17 cellular contexts compared by ENCODE assay signal in the genomic region with DNA sequence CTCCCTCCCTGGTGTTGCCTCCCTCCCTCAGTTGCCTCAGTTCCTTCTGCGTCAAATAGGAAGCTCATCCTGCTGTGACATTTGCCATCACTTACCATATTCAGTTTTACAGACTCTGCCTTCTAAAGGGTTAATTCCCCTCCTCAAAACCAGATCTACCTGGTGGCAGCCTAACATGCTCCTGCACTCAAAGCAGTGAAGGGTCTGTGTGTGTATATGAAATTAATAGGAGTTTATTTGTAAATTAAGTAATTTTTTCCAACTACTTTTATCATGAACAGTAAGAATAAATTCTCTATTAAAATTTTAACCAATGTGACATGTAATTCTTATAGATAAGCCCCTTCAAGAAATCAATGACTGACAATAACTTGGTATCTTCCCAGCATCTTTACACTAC.
DNase-seq lines count a peak whose midpoint lies in the region; ATAC-seq, FAIRE-seq and TF ChIP-seq lines count a peak whose summit lies in the region.
"Had no signal": no experiment of that assay in that cellular context is flagged by ENCODE, and none has a peak within 500 bp of the region (broad histone marks: within the 10 kb centered on the region; RNA-seq: fewer than 3 reads in every experiment).

No MANE protein-coding gene starts in this region.

- no peak for FAIRE-seq in D721Med (lab: Jason Lieb, UNC)
- FAIRE-seq: K562 had no signal

- in situ Hi-C loops in KBM-7 (cut with MboI; ENCODE audit: low pct_unique_long_range_greater_than_20kb, low sequenced_read_pairs) = no loop called here

- WGBS in gastroesophageal sphincter (ENCODE audit: low coverage in 1 of 2), 2 donors = 100% methylated on average over 1 of the region's 1 CpG

- no peak overlapping the region for H3K4me3 Mint-ChIP-seq in neural crest cell
- H3K4me3 Mint-ChIP-seq: activated naive CD4-positive, alpha-beta T cell treated with anti-CD3 and anti-CD28 coated beads, Interleukin-2, amount 50 U/mL, for 24 hours; stimulated activated naive CD8-positive, alpha-beta T cell treated with anti-CD3 and anti-CD28 coated beads, Interleukin-15, amount 100 ng/mL, for 72 hours; T-cell had no signal

- no peaks in the 10 kb centered on the region for H3K9me3 ChIP-seq in gastroesophageal sphincter
- H3K9me3 ChIP-seq: gastrocnemius medialis had no signal

- H3K27ac ChIP-seq in dorsolateral prefrontal cortex (peak overlapping the region in 1 of 59 donors; percentile 12), gastroesophageal sphincter (no peak overlapping the region)
- H3K27ac ChIP-seq: gastrocnemius medialis had no signal

- no peak for TF ChIP-seq POLR2A in gastroesophageal sphincter (IDR thresholded peaks at IDR 0.05)

- DNase-seq in D721Med (ENCODE audit: insufficient read length, low spot score) (no peak), KBM-7 (peak; percentile 12), dorsolateral prefrontal cortex (no peak), neural crest cell (ENCODE audit: low read depth, low spot score) (no peak), T-helper 1 cell (no peak), DMS79 (lab: John Stamatoyannopoulos, UW) (no peak)
- DNase-seq: activated CD4-positive, CD25-positive, alpha-beta regulatory T cell treated with anti-CD3 and anti-CD28 coated beads, Interleukin-2, amount 50 U/mL, for 72 hours; activated CD8-positive, alpha-beta memory T cell treated with anti-CD3 and anti-CD28 coated beads, Interleukin-2, amount 50 U/mL, for 48 hours; cortex of kidney; gastrocnemius medialis; left colon; NCI-H2029 treated with DMSO at 0.1 percent for 48 hours; stimulated activated naive CD8-positive, alpha-beta T cell treated with anti-CD3 and anti-CD28 coated beads, Interleukin-15, amount 100 ng/mL, for 72 hours; T-cell had no signal

- peaks cover 0 to 22% of the 10 kb centered on the region in 2 donors for H3K36me3 ChIP-seq in gastroesophageal sphincter
- H3K36me3 ChIP-seq: gastrocnemius medialis had no signal

- no peak overlapping the region for H3K4me3 ChIP-seq in dorsolateral prefrontal cortex
- no peak overlapping the region for H3K4me3 ChIP-seq in gastroesophageal sphincter
- H3K4me3 ChIP-seq: gastrocnemius medialis, K562 had no signal

- peaks cover 0 to under 1% (median 0%) of the 10 kb centered on the region in 45 donors for H3K27me3 ChIP-seq in dorsolateral prefrontal cortex
- H3K27me3 ChIP-seq in gastroesophageal sphincter = no peaks in the 10 kb centered on the region
- H3K27me3 ChIP-seq: gastrocnemius medialis had no signal

- peak; percentile 6 for TF ChIP-seq CTCF in D721Med (IDR thresholded peaks at IDR 0.05; ENCODE audit: insufficient read depth, missing control alignments)
- peak in 33 of 56 donors; percentile 6 to 71 (median 35) for TF ChIP-seq CTCF in dorsolateral prefrontal cortex (IDR thresholded peaks at IDR 0.05 in 54 of 56, conservative IDR thresholded peaks at IDR 0.05 in 2 of 56; ENCODE audit: low read depth in 1 of 56, partially characterized antibody in 56 of 56)
- TF ChIP-seq CTCF in neural crest cell (conservative IDR thresholded peaks at IDR 0.05) = peak; percentile 55
- TF ChIP-seq CTCF in gastroesophageal sphincter (IDR thresholded peaks at IDR 0.05) = no peak

- H3K4me1 ChIP-seq in gastroesophageal sphincter = no peaks in the 10 kb centered on the region
- H3K4me1 ChIP-seq: gastrocnemius medialis had no signal

- H3K36me3 Mint-ChIP-seq in neural crest cell (ENCODE audit: low read depth) = no peaks in the 10 kb centered on the region
- H3K36me3 Mint-ChIP-seq: activated naive CD4-positive, alpha-beta T cell treated with anti-CD3 and anti-CD28 coated beads, Interleukin-2, amount 50 U/mL, for 24 hours; T-cell had no signal

- no peaks in the 10 kb centered on the region for H3K27me3 Mint-ChIP-seq in neural crest cell (ENCODE audit: low read depth)
- H3K27me3 Mint-ChIP-seq: activated naive CD4-positive, alpha-beta T cell treated with anti-CD3 and anti-CD28 coated beads, Interleukin-2, amount 50 U/mL, for 24 hours; T-cell had no signal

- intact Hi-C loops in dorsolateral prefrontal cortex (cut with DNase I) = no loop called here

- TF ChIP-seq EP300 in gastroesophageal sphincter (IDR thresholded peaks at IDR 0.05) = no peak

- no peaks in the 10 kb centered on the region for H3K4me1 Mint-ChIP-seq in neural crest cell
- H3K4me1 Mint-ChIP-seq: activated naive CD4-positive, alpha-beta T cell treated with anti-CD3 and anti-CD28 coated beads, Interleukin-2, amount 50 U/mL, for 24 hours; stimulated activated naive CD8-positive, alpha-beta T cell treated with anti-CD3 and anti-CD28 coated beads, Interleukin-15, amount 100 ng/mL, for 72 hours; T-cell had no signal

- no peaks in the 10 kb centered on the region for H3K9me3 Mint-ChIP-seq in neural crest cell
- H3K9me3 Mint-ChIP-seq: activated naive CD4-positive, alpha-beta T cell treated with anti-CD3 and anti-CD28 coated beads, Interleukin-2, amount 50 U/mL, for 24 hours; stimulated activated naive CD8-positive, alpha-beta T cell treated with anti-CD3 and anti-CD28 coated beads, Interleukin-15, amount 100 ng/mL, for 72 hours; T-cell had no signal

- no peak for ATAC-seq in gastroesophageal sphincter
- ATAC-seq: gastrocnemius medialis; K562; left colon; stimulated activated naive CD8-positive, alpha-beta T cell treated with anti-CD3 and anti-CD28 coated beads, Interleukin-15, amount 100 ng/mL, for 72 hours; T-cell had no signal

- no peak overlapping the region for H3K27ac Mint-ChIP-seq in neural crest cell (ENCODE audit: unreplicated experiment)
- H3K27ac Mint-ChIP-seq: activated naive CD4-positive, alpha-beta T cell treated with anti-CD3 and anti-CD28 coated beads, Interleukin-2, amount 50 U/mL, for 24 hours; stimulated activated naive CD8-positive, alpha-beta T cell treated with anti-CD3 and anti-CD28 coated beads, Interleukin-15, amount 100 ng/mL, for 72 hours; T-cell had no signal

Comparison
In these comparisons a context has a peak if more than half of its experiments do, and no peak if none do; other contexts are left out.
1. CTCF ChIP-seq: peak in D721Med (single experiment), dorsolateral prefrontal cortex (33 of 56) and neural crest cell (single experiment); none in gastroesophageal sphincter (0 of 4).